In genomic region chr1:208149776-208150514, GRCh38 we compare ENCODE assay signal across 12 cellular contexts.
DNase-seq lines count a peak whose midpoint lies in the region; ATAC-seq, FAIRE-seq and TF ChIP-seq lines count a peak whose summit lies in the region.
"Had no signal": no experiment of that assay in that cellular context is flagged by ENCODE, and none has a peak within 500 bp of the region (broad histone marks: within the 10 kb centered on the region; RNA-seq: fewer than 3 reads in every experiment).

No MANE protein-coding gene starts in this region.

- no peaks in the 10 kb centered on the region for H3K9me3 ChIP-seq in small intestine (ENCODE audit: control insufficient read depth, low read depth)

- no peak for TF ChIP-seq CTCF in astrocyte of the spinal cord (IDR thresholded peaks at IDR 0.05; ENCODE audit: low read depth, low read length)

- no peak overlapping the region for H3K27ac ChIP-seq in small intestine (ENCODE audit: low read depth in 1 of 2, low read length in 1 of 2)
- H3K27ac ChIP-seq: foreskin keratinocyte had no signal

- DNase-seq in NCI-H1436 (lab: John Stamatoyannopoulos, UW): peak; percentile 70
- no peak for DNase-seq in NCI-H1436 treated with DMSO at 0.1 percent for 48 hours (lab: John Stamatoyannopoulos, UW)
- DNase-seq in astrocyte of the spinal cord (ENCODE audit: low read depth, low spot score): peak; percentile 25
- peak; percentile 75 to 76 for DNase-seq in left colon
- peak; percentile 86 for DNase-seq in small intestine
- DNase-seq in NOMO-1 treated with DMSO at 0.1 percent for 48 hours (lab: John Stamatoyannopoulos, UW; ENCODE audit: unreplicated experiment): no peak
- DNase-seq in SHP77 treated with DMSO at 0.1 percent for 48 hours (lab: John Stamatoyannopoulos, UW): no peak
- DNase-seq: effector CD8-positive, alpha-beta T cell; foreskin keratinocyte had no signal

- no peak overlapping the region for H3K4me3 ChIP-seq in astrocyte of the spinal cord (ENCODE audit: low read depth, low read length)
- H3K4me3 ChIP-seq in small intestine (ENCODE audit: low read depth in 1 of 2, low read length in 2 of 2): no peak overlapping the region

- ATAC-seq in left colon (peak; percentile 73), GM21423 (IDR thresholded peaks at IDR 0.05; ENCODE audit: unreplicated experiment) (no peak)
- ATAC-seq: foreskin keratinocyte had no signal

- WGBS in small intestine, 3 donors: 27 to 43% (median 40%) methylated on average over 9 of the region's 9 CpGs

- FAIRE-seq in small intestine (lab: Jason Lieb, UNC): no peak
- FAIRE-seq: A204.1, RCC 7860 had no signal

- no peaks in the 10 kb centered on the region for H3K36me3 ChIP-seq in small intestine (ENCODE audit: control insufficient read depth in 2 of 2, insufficient read depth in 2 of 2, low read length in 2 of 2)

- H3K27me3 ChIP-seq in small intestine (ENCODE audit: control insufficient read depth in 2 of 2, insufficient read depth in 2 of 2, low read length in 2 of 2): no peaks in the 10 kb centered on the region
- H3K27me3 ChIP-seq: foreskin keratinocyte had no signal

- in situ Hi-C loops in astrocyte of the spinal cord (cut with HindIII; ENCODE audit: low sequenced_read_pairs): no loop called here

- H3K4me1 ChIP-seq in small intestine (ENCODE audit: control insufficient read depth in 2 of 2, insufficient read depth in 1 of 2, low read depth in 1 of 2, low read length in 1 of 2): peaks cover 9 to 10% of the 10 kb centered on the region in 2 donors

- intact Hi-C loops in left colon (cut with DNase I, micrococcal nuclease): no loop called here

Comparison
In these comparisons a context has a peak if more than half of its experiments do, and no peak if none do; other contexts are left out.
1. DNase-seq: peak in NCI-H1436 (single experiment), astrocyte of the spinal cord (single experiment), left colon (2 of 2) and small intestine (single experiment); none in NCI-H1436 treated with DMSO at 0.1 percent for 48 hours (single experiment), NOMO-1 treated with DMSO at 0.1 percent for 48 hours (single experiment) and SHP77 treated with DMSO at 0.1 percent for 48 hours (single experiment).